29 cellular contexts compared by ENCODE assay signal in genomic region chr22:42333544-42333943, GRCh38.
"Had no signal": no experiment of that assay in that cellular context is flagged by ENCODE, and none has a peak within 500 bp of the region (broad histone marks: within the 10 kb centered on the region; RNA-seq: fewer than 3 reads in every experiment).

No MANE protein-coding gene starts in this region.

- FAIRE-seq: islet of Langerhans, kidney had no signal

- H3K9ac ChIP-seq: neural progenitor cell had no signal

- H3K4me1 Mint-ChIP-seq: immature natural killer cell; natural killer cell; stimulated activated naive B cell treated with anti-CD40 and anti-IgM and Interleukin-4, amounts not matched to agents 10 μg/mL and 1 μg/mL and 100 μg/mL, for 72 hours had no signal

- H3K4me1 ChIP-seq: left lung, lower lobe of right lung, right atrium auricular region, testis, upper lobe of left lung had no signal

- H3K9me3 ChIP-seq: left lung, lower lobe of right lung, ovary, right atrium auricular region, stomach, testis, thyroid gland, transverse colon, upper lobe of left lung, vagina had no signal

- H3K36me3 Mint-ChIP-seq: immature natural killer cell; natural killer cell; neural progenitor cell; stimulated activated naive B cell treated with anti-CD40 and anti-IgM and Interleukin-4, amounts not matched to agents 10 μg/mL and 1 μg/mL and 100 μg/mL, for 72 hours had no signal

- H3K27ac ChIP-seq: left lung, lower lobe of right lung, neural progenitor cell, ovary, right atrium auricular region, skin epidermis, stomach, testis, thyroid gland, transverse colon, upper lobe of left lung, vagina had no signal

- H3K36me3 ChIP-seq: left lung, lower lobe of right lung, neural progenitor cell, ovary, right atrium auricular region, stomach, thyroid gland, transverse colon, upper lobe of left lung, vagina had no signal

- H3K4me2 ChIP-seq: neural progenitor cell had no signal

- H3K4me3 Mint-ChIP-seq: immature natural killer cell; natural killer cell; nephron progenitor cell; neural progenitor cell; stimulated activated naive B cell treated with anti-CD40 and anti-IgM and Interleukin-4, amounts not matched to agents 10 μg/mL and 1 μg/mL and 100 μg/mL, for 72 hours had no signal

- H3K27me3 ChIP-seq: left lung, neural progenitor cell, ovary, right atrium auricular region, stomach, testis, thyroid gland, transverse colon, upper lobe of left lung, vagina had no signal

- H3K9me3 Mint-ChIP-seq: immature natural killer cell; natural killer cell; nephron progenitor cell; neural progenitor cell; stimulated activated naive B cell treated with anti-CD40 and anti-IgM and Interleukin-4, amounts not matched to agents 10 μg/mL and 1 μg/mL and 100 μg/mL, for 72 hours had no signal

- H2AFZ ChIP-seq: neural progenitor cell had no signal

- H3K27ac Mint-ChIP-seq: immature natural killer cell; natural killer cell; nephron progenitor cell; progenitor cell of endocrine pancreas; stimulated activated naive B cell treated with anti-CD40 and anti-IgM and Interleukin-4, amounts not matched to agents 10 μg/mL and 1 μg/mL and 100 μg/mL, for 72 hours had no signal

- H3K4me3 ChIP-seq: left lung, lower lobe of right lung, neural progenitor cell, ovary, right atrium auricular region, skin epidermis, stomach, testis, thyroid gland, transverse colon, upper lobe of left lung, vagina had no signal

- ATAC-seq: left colon; left lung; lower lobe of right lung; sciatic nerve; stimulated activated naive B cell treated with anti-CD40 and anti-IgM and Interleukin-4, amounts not matched to agents 10 μg/mL and 1 μg/mL and 100 μg/mL, for 72 hours; stimulated activated naive CD8-positive, alpha-beta T cell treated with anti-CD3 and anti-CD28 coated beads, Interleukin-15, Interleukin-2, amounts not matched to agents 100 U/mL and 50 U/mL, for 24 hours had no signal

- DNase-seq: hypothalamus; immature natural killer cell; kidney; left colon; left lung; lower lobe of right lung; mammary epithelial cell; mesenchymal stem cell; natural killer cell; nephron progenitor cell; ovary; stimulated activated CD4-positive, alpha-beta T cell treated with anti-CD3 and anti-CD28 coated beads, Interleukin-12 subunit alpha, Interleukin-12 subunit beta, amount 100 ng/mL, for 4 hours; stimulated activated CD4-positive, alpha-beta T cell treated with anti-CD3 and anti-CD28 coated beads, Interleukin-15, amount 100 ng/mL, for 24 hours; stimulated activated CD4-positive, alpha-beta T cell treated with anti-CD3 and anti-CD28 coated beads, Interleukin-2, amount 100 ng/mL, for 24 hours; stimulated activated CD4-positive, alpha-beta T cell treated with anti-CD3 and anti-CD28 coated beads, Interleukin-4, amount 100 ng/mL, for 1 hour; stimulated activated naive B cell treated with anti-CD40 and anti-IgM and Interleukin-4, amounts not matched to agents 10 μg/mL and 1 μg/mL and 100 μg/mL, for 72 hours; stimulated activated naive CD8-positive, alpha-beta T cell treated with anti-CD3 and anti-CD28 coated beads, Interleukin-15, Interleukin-2, amounts not matched to agents 100 U/mL and 50 U/mL, for 24 hours; stomach; testis; thyroid gland; transverse colon; upper lobe of left lung had no signal
